In the genomic region with DNA sequence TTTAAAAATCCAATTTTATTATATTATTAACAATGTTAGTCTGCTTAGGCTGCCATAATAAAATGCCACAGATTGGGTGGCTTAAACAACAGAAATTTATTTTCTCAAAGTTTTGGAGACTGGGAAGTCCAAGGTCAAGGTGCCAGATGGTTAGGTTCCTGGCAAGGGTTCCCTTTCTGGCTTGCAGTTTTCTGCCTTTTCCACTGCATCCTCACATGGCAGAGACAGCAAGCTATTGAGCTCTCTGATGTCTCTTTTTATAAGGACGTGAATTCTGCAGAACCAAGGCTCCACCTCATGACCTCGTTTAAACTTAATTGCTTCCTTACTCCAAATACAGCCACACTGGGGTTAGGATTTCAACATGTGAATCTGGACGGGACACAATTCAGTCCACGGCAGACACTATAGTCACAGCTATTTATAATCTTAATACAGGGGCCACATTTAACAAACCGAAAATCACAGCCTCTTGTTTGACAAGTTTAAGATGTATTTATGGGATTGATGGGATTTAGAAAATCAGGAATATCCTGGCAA, we compare ENCODE assay signal across 13 cellular contexts.
"Had no signal": no experiment of that assay in that cellular context is flagged by ENCODE, and none has a peak within 500 bp of the region (broad histone marks: within the 10 kb centered on the region; RNA-seq: fewer than 3 reads in every experiment).

No MANE protein-coding gene starts in this region.

- H3K27me3 ChIP-seq: pancreas, tibial artery, uterus had no signal

- H3K4me3 ChIP-seq: hepatocyte, pancreas, skin epidermis, tibial artery, uterus had no signal

- H3K4me1 ChIP-seq: pancreas, uterus had no signal

- H3K36me3 ChIP-seq: pancreas, tibial artery, uterus had no signal

- H3K27ac ChIP-seq: hepatocyte, pancreas, skin epidermis, tibial artery, uterus had no signal

- H3K79me2 ChIP-seq: hepatocyte had no signal

- H2AFZ ChIP-seq: hepatocyte had no signal

- H3K4me2 ChIP-seq: hepatocyte had no signal

- ATAC-seq: activated CD8-positive, alpha-beta memory T cell treated with anti-CD3 and anti-CD28 coated beads, Interleukin-2, amount 10 ng/mL, durations not matched to agents 7 days and 5 days; activated T-cell treated with anti-CD3 and anti-CD28 coated beads, Interleukin-2, amount 50 U/mL, for 4 hours; effector memory CD8-positive, alpha-beta T cell; pancreas had no signal

- H3K9me3 ChIP-seq: pancreas, tibial artery, uterus had no signal

- DNase-seq: activated CD4-positive, alpha-beta T cell treated with anti-CD3 and anti-CD28 coated beads, Interleukin-2, amount 50 U/mL, for 48 hours; activated CD4-positive, CD25-positive, alpha-beta regulatory T cell treated with anti-CD3 and anti-CD28 coated beads, Interleukin-2, amount 50 U/mL, for 72 hours; activated CD8-positive, alpha-beta memory T cell treated with anti-CD3 and anti-CD28 coated beads, Interleukin-2, amount 10 ng/mL, durations not matched to agents 7 days and 5 days; activated effector memory CD4-positive, alpha-beta T cell treated with anti-CD3 and anti-CD28 coated beads, Interleukin-2, amount 50 U/mL, for 16 hours; activated T-cell treated with anti-CD3 and anti-CD28 coated beads, Interleukin-2, amount 50 U/mL, for 4 hours; amygdala; effector memory CD8-positive, alpha-beta T cell; kidney; pancreas; tibial artery; uterus had no signal
